2 cellular contexts compared by ENCODE assay signal in the genomic region with DNA sequence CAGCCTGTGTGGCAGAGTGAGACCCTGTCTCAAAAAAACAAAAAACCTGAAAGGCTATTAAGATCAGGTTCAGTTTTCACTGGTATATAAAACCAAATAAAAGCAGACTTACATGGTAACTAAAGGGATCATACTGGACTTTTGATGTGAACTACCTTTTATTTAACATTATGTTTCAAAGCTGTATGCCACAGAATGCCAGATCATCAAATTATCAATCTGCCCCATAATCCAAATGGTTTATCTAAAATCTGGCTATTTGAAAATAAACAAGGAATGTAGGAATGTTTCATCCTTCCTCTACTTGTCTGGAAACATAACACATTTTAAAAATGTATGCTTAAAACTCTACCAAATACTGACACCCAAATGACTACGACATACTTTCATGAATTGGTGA.
TF ChIP-seq lines count a peak whose summit lies in the region.

No MANE protein-coding gene starts in this region.

TF ChIP-seq in SK-N-SH, 30 proteins besides CTCF, POLR2A, EP300 and RAD21 (continued from another document):
- TF ChIP-seq, protein P1, sequence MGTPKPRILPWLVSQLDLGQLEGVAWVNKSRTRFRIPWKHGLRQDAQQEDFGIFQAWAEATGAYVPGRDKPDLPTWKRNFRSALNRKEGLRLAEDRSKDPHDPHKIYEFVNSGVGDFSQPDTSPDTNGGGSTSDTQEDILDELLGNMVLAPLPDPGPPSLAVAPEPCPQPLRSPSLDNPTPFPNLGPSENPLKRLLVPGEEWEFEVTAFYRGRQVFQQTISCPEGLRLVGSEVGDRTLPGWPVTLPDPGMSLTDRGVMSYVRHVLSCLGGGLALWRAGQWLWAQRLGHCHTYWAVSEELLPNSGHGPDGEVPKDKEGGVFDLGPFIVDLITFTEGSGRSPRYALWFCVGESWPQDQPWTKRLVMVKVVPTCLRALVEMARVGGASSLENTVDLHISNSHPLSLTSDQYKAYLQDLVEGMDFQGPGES (IDR thresholded peaks at IDR 0.05; ENCODE audit: low read depth, low read length): no peak

TF ChIP-seq in SK-N-SH treated with all-trans-retinoic acid at 6 μM for 48 hours, 23 proteins besides CTCF, POLR2A, EP300 and RAD21 (continued from another document):
- TF ChIP-seq, protein P2, sequence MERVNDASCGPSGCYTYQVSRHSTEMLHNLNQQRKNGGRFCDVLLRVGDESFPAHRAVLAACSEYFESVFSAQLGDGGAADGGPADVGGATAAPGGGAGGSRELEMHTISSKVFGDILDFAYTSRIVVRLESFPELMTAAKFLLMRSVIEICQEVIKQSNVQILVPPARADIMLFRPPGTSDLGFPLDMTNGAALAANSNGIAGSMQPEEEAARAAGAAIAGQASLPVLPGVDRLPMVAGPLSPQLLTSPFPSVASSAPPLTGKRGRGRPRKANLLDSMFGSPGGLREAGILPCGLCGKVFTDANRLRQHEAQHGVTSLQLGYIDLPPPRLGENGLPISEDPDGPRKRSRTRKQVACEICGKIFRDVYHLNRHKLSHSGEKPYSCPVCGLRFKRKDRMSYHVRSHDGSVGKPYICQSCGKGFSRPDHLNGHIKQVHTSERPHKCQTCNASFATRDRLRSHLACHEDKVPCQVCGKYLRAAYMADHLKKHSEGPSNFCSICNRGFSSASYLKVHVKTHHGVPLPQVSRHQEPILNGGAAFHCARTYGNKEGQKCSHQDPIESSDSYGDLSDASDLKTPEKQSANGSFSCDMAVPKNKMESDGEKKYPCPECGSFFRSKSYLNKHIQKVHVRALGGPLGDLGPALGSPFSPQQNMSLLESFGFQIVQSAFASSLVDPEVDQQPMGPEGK (CRISPR knock-in tag; IDR thresholded peaks at IDR 0.05; ENCODE audit: borderline replicate concordance): no peak
